Comparison of ENCODE assay signal across 7 cellular contexts in genomic region chr20:58651548-58651822, GRCh38. TPM values are rescaled to one million over a fixed set of nuclear protein-coding genes. Genes with fewer than 3 reads are reported as not detected.
A peak's percentile ranks its signal among the peaks of the same experiment; 100 is the strongest.
DNase-seq lines count a peak whose midpoint lies in the region; ATAC-seq and TF ChIP-seq lines count a peak whose summit lies in the region.

No MANE protein-coding gene starts in this region.

- 0% methylated on average over 8 to 9 of the region's 11 CpGs for WGBS in esophagus squamous epithelium, 2 donors

- DNase-seq in HFF-Myc (ENCODE audit: extremely low read depth, low read depth) (no peak), RWPE1 (ENCODE audit: low spot score) (no peak), esophagus squamous epithelium (lab: John Stamatoyannopoulos, UW) (no peak), osteocyte (ENCODE audit: extremely low spot score, unreplicated experiment) (no peak)
- DNase-seq in stimulated activated CD4-positive, alpha-beta T cell treated with anti-CD3 and anti-CD28 coated beads, Interleukin-2, amount 100 ng/mL, for 48 hours: no peak

- intact Hi-C loops in esophagus squamous epithelium (cut with DNase I): no loop called here

- peaks cover 4 to 76% (median 27%) of the 10 kb centered on the region in 3 donors for H3K4me1 ChIP-seq in esophagus squamous epithelium

- no peak for ATAC-seq in GM21528 (IDR thresholded peaks at IDR 0.05; ENCODE audit: low FRiP score, unreplicated experiment)
- no peak for ATAC-seq in HG03108 (IDR thresholded peaks at IDR 0.05; ENCODE audit: unreplicated experiment)

- no peaks in the 10 kb centered on the region for H3K36me3 ChIP-seq in esophagus squamous epithelium

- POLR2A ChIA-PET in RWPE1 (lab: Yijun Ruan, JAX; ENCODE audit: low non-redundant PET): interaction anchor here (0.6 to 1.4 kb wide), 5 partner anchors 8 to 421 kb away, joined by 3 to 7 read pairs (median 3); no protein-coding TSS in a partner anchor

- no peaks in the 10 kb centered on the region for H3K27me3 ChIP-seq in esophagus squamous epithelium

- no peaks in the 10 kb centered on the region for H3K9me3 Mint-ChIP-seq in osteocyte (ENCODE audit: unreplicated experiment)

- peaks cover 39% of the 10 kb centered on the region for H3K4me1 Mint-ChIP-seq in osteocyte (ENCODE audit: unreplicated experiment)

- TF ChIP-seq CTCF in HFF-Myc (IDR thresholded peaks at IDR 0.05; ENCODE audit: low read depth, low read length, missing control alignments): no peak
- TF ChIP-seq CTCF in RWPE1 (conservative IDR thresholded peaks at IDR 0.05; ENCODE audit: low read depth): no peak
- TF ChIP-seq CTCF in esophagus squamous epithelium (IDR thresholded peaks at IDR 0.05): no peak
- no peak for TF ChIP-seq CTCF in osteocyte (IDR thresholded peaks at IDR 0.05)

- H3K27me3 Mint-ChIP-seq in osteocyte (ENCODE audit: unreplicated experiment): no peaks in the 10 kb centered on the region

- no peak for TF ChIP-seq POLR2A in esophagus squamous epithelium (IDR thresholded peaks at IDR 0.05)

- CTCF ChIA-PET in RWPE1 (lab: Yijun Ruan, JAX): interaction anchor here (0.5 to 2.2 kb wide), 21 partner anchors 8 to 1370 kb away, joined by 3 to 14 read pairs (median 3); partner anchors contain the start of gene GNAS

- H3K4me3 ChIP-seq in HFF-Myc (replicated peaks; ENCODE audit: low read depth, low read length) (peak overlapping the region; percentile 86), esophagus squamous epithelium (peak overlapping the region; percentile 70 to 86 (median 74))

- peak overlapping the region; percentile 97 for H3K27ac Mint-ChIP-seq in osteocyte (ENCODE audit: unreplicated experiment)

- peak overlapping the region; percentile 99 for H3K4me3 Mint-ChIP-seq in osteocyte (ENCODE audit: unreplicated experiment)

- H3K9me3 ChIP-seq in esophagus squamous epithelium: no peaks in the 10 kb centered on the region

- H3K27ac ChIP-seq in RWPE1 (peak overlapping the region; percentile 87), esophagus squamous epithelium (peak overlapping the region; percentile 92 to 97 (median 96))

- no peaks in the 10 kb centered on the region for H3K36me3 Mint-ChIP-seq in osteocyte (ENCODE audit: unreplicated experiment)

RNA-seq across cellular contexts. Expression of gene STX16, which starts 0.4 kb away (rescaled TPM):
- total RNA-seq in esophagus squamous epithelium (10 to 100 TPM; 29.6 to 49.2 (median 32.8) TPM), osteocyte (66.9 and 67.0 TPM in 2 replicates)

RNA-seq across cellular contexts. Expression of gene NPEPL1, which starts 41.1 kb away (rescaled TPM):
- total RNA-seq in esophagus squamous epithelium (10 to 100 TPM; 16.7 to 36.0 (median 21.0) TPM), osteocyte (13.1 and 13.6 TPM in 2 replicates)
